In genomic region chr4:106062452-106062875, GRCh38 we compare ENCODE assay signal across 12 cellular contexts.
DNase-seq lines count a peak whose midpoint lies in the region; ATAC-seq and TF ChIP-seq lines count a peak whose summit lies in the region.
"Had no signal": no experiment of that assay in that cellular context is flagged by ENCODE, and none has a peak within 500 bp of the region (broad histone marks: within the 10 kb centered on the region; RNA-seq: fewer than 3 reads in every experiment).

No MANE protein-coding gene starts in this region.

- H2BK20ac ChIP-seq in IMR-90 (ENCODE audit: low read depth, low read length) = no peak overlapping the region

- no peak overlapping the region for H3K4ac ChIP-seq in IMR-90 (ENCODE audit: low read depth, low read length)

- H3K56ac ChIP-seq in IMR-90 (ENCODE audit: extremely low read depth, insufficient read depth, low read length) = no peak overlapping the region

- H3K36me3 ChIP-seq in IMR-90 (ENCODE audit: control insufficient read depth, insufficient read depth, low read length) = no peaks in the 10 kb centered on the region
- H3K36me3 ChIP-seq: prostate gland had no signal

- H2BK5ac ChIP-seq in IMR-90 (ENCODE audit: low read depth, low read length, poor library complexity, severe bottlenecking) = no peak overlapping the region

- H4K5ac ChIP-seq in IMR-90 (ENCODE audit: low read depth, low read length) = no peak overlapping the region

- H3K27ac Mint-ChIP-seq in activated naive CD4-positive, alpha-beta T cell treated with anti-CD3 and anti-CD28 coated beads, Interleukin-2, amount 50 U/mL, for 72 hours = no peak overlapping the region
- H3K27ac Mint-ChIP-seq: CD4-positive, alpha-beta memory T cell had no signal

- no peak for TF ChIP-seq RAD21 in IMR-90 (IDR thresholded peaks at IDR 0.05; ENCODE audit: low read length)

- dilution Hi-C loops in IMR-90 (cut with HindIII; ENCODE audit: low sequenced_read_pairs, unreplicated experiment) = no loop called here

- ATAC-seq in IMR-90 (ENCODE audit: low read depth) = peak; percentile 86
- no peak for ATAC-seq in activated naive CD4-positive, alpha-beta T cell treated with anti-CD3 and anti-CD28 coated beads, Interleukin-2, amount 50 U/mL, for 72 hours

- intact Hi-C loops in IMR-90 (cut with micrococcal nuclease) = loop anchor here (2.0 kb wide), 1 partner anchor 14 kb away; no protein-coding TSS in a partner anchor

- H3K79me1 ChIP-seq in IMR-90 (ENCODE audit: low read depth in 1 of 2, low read length in 2 of 2) = no peaks in the 10 kb centered on the region

- in situ Hi-C loops in IMR-90 (cut with MboI; ENCODE audit: low sequenced_read_pairs) = no loop called here

- H3K9ac ChIP-seq in IMR-90 (ENCODE audit: low read depth, low read length) = no peak overlapping the region

- peaks cover 2% of the 10 kb centered on the region; the same call in 1 of the 2 replicates for H3K4me1 ChIP-seq in IMR-90 (ENCODE audit: control insufficient read depth, insufficient read depth, low read length)
- H3K4me1 ChIP-seq: prostate gland had no signal

- H2BK120ac ChIP-seq in IMR-90 (ENCODE audit: low read depth, low read length) = no peak overlapping the region

- no peak overlapping the region for H4K8ac ChIP-seq in IMR-90 (ENCODE audit: low read depth in 2 of 2, low read length in 2 of 2)

- no peak overlapping the region for H2AFZ ChIP-seq in IMR-90 (replicated peaks; ENCODE audit: low read length, poor library complexity)

- no peak overlapping the region for H3K14ac ChIP-seq in IMR-90 (replicated peaks; ENCODE audit: low read depth, low read length)

- no peaks in the 10 kb centered on the region for H3K9me3 ChIP-seq in IMR-90 (ENCODE audit: control insufficient read depth, insufficient read depth, low read length)
- H3K9me3 ChIP-seq: prostate gland had no signal

- no CpG with 5 or more reads among the region's 1 CpG for WGBS in IMR-90 (ENCODE audit: extremely low coverage in 2 of 2, insufficient read length in 1 of 2), 2 experiments

- H3K36me3 Mint-ChIP-seq in activated naive CD4-positive, alpha-beta T cell treated with anti-CD3 and anti-CD28 coated beads, Interleukin-2, amount 50 U/mL, for 72 hours = peaks cover 0 to 4% of the 10 kb centered on the region in 2 donors

- H4K20me1 ChIP-seq in IMR-90 (ENCODE audit: insufficient read depth, low read length) = no peaks in the 10 kb centered on the region

- H3K4me2 ChIP-seq in IMR-90 (ENCODE audit: low read depth, low read length) = peak overlapping the region; percentile 59; the same call in 1 of the 2 replicates

- H3K9me3 Mint-ChIP-seq in activated naive CD4-positive, alpha-beta T cell treated with anti-CD3 and anti-CD28 coated beads, Interleukin-2, amount 50 U/mL, for 72 hours = peaks cover 0 to 7% of the 10 kb centered on the region in 2 donors

- H3K4me3 ChIP-seq in AG10803 (ENCODE audit: low read length) (no peak overlapping the region), IMR-90 (ENCODE audit: insufficient read depth, low read depth, low read length) (no peak overlapping the region)
- H3K4me3 ChIP-seq: prostate gland had no signal

- H4K91ac ChIP-seq in IMR-90 (ENCODE audit: insufficient read depth, low read depth, low read length) = no peak overlapping the region

- no peak for TF ChIP-seq CTCF in AG10803 (conservative IDR thresholded peaks at IDR 0.05; ENCODE audit: low read length)
- no peak for TF ChIP-seq CTCF in IMR-90 (conservative IDR thresholded peaks at IDR 0.05; ENCODE audit: low read depth, low read length)

- H3K18ac ChIP-seq in IMR-90 (ENCODE audit: low read depth, low read length) = no peak overlapping the region

- no peak overlapping the region for H2BK15ac ChIP-seq in IMR-90 (ENCODE audit: low read depth, low read length)

- DNase-seq in AG10803 (ENCODE audit: low read depth) = peak; percentile 59
- peak; percentile 70 for DNase-seq in IMR-90
- peak; percentile 83 for DNase-seq in astrocyte of the hippocampus (ENCODE audit: low read depth, low spot score)
- DNase-seq in kidney glomerular epithelial cell (lab: John Stamatoyannopoulos, UW) = peak; percentile 81
- no peak for DNase-seq in activated CD4-positive, CD25-positive, alpha-beta regulatory T cell treated with anti-CD3 and anti-CD28 coated beads, Interleukin-2, amount 50 U/mL, for 72 hours
- no peak for DNase-seq in activated naive CD4-positive, alpha-beta T cell treated with anti-CD3 and anti-CD28 coated beads, Interleukin-2, amount 50 U/mL, for 16 hours
- no peak for DNase-seq in NCI-H524 treated with DMSO at 0.1 percent for 48 hours (lab: John Stamatoyannopoulos, UW)
- DNase-seq in activated naive CD4-positive, alpha-beta T cell treated with anti-CD3 and anti-CD28 coated beads, Interleukin-2, amount 50 U/mL, for 72 hours (ENCODE audit: low spot score in 2 of 2) = no peak
- DNase-seq: activated gamma-delta T cell; CD4-positive, alpha-beta memory T cell; effector CD4-positive, alpha-beta T cell had no signal

- H3K27ac ChIP-seq in IMR-90 (ENCODE audit: insufficient read depth, low read length) = no peak overlapping the region
- H3K27ac ChIP-seq: prostate gland had no signal

- no peaks in the 10 kb centered on the region for H3K9me1 ChIP-seq in IMR-90 (ENCODE audit: insufficient read depth, low read length)

- no peak overlapping the region for H3K23ac ChIP-seq in IMR-90 (ENCODE audit: low read depth, low read length)

- no peak overlapping the region for H2AK5ac ChIP-seq in IMR-90 (ENCODE audit: low read depth, low read length)

- H3K27me3 ChIP-seq in IMR-90 (ENCODE audit: control insufficient read depth, insufficient read depth, low read length) = no peaks in the 10 kb centered on the region; the same call in 1 of the 2 replicates

- no peak overlapping the region for H2AK9ac ChIP-seq in IMR-90 (replicated peaks; ENCODE audit: low read depth, low read length, poor library complexity)

- POLR2A ChIA-PET in IMR-90 (lab: Charles Lee; ENCODE audit: unreplicated experiment) = no interaction called here

- CTCF ChIA-PET in IMR-90 (lab: Yijun Ruan, JAX) = interaction anchor here (0.6 kb wide), 1 partner anchor 22 kb away, joined by 3 read pairs; no protein-coding TSS in a partner anchor

- no peak for TF ChIP-seq POLR2A in IMR-90 (IDR thresholded peaks at IDR 0.05; ENCODE audit: low read depth, low read length)

- no TSS peak for BruUV-seq in IMR-90 (replicated peaks; lab: Mats Ljungman, UMichigan)

TF ChIP-seq in IMR-90, 13 proteins besides CTCF, POLR2A, EP300 and RAD21:
- TF ChIP-seq CHD1 (IDR thresholded peaks at IDR 0.05; ENCODE audit: low read depth, low read length) (no peak), MXI1 (IDR thresholded peaks at IDR 0.05; ENCODE audit: borderline replicate concordance, low read depth, low read length) (no peak), FOS (IDR thresholded peaks at IDR 0.05; ENCODE audit: low read depth, low read length) (no peak), RFX5 (IDR thresholded peaks at IDR 0.05; ENCODE audit: low read depth, low read length) (no peak), CEBPB (IDR thresholded peaks at IDR 0.05; ENCODE audit: low read depth, low read length) (no peak), NFE2L2 (IDR thresholded peaks at IDR 0.05; ENCODE audit: low read depth, low read length) (peak; percentile 79), BHLHE40 (IDR thresholded peaks at IDR 0.05; ENCODE audit: low read depth, low read length) (no peak), SMC3 (IDR thresholded peaks at IDR 0.05; ENCODE audit: low read depth, low read length) (no peak), MAFK (IDR thresholded peaks at IDR 0.05; ENCODE audit: low read depth, low read length) (peak; percentile 94)
- TF ChIP-seq, protein P1, sequence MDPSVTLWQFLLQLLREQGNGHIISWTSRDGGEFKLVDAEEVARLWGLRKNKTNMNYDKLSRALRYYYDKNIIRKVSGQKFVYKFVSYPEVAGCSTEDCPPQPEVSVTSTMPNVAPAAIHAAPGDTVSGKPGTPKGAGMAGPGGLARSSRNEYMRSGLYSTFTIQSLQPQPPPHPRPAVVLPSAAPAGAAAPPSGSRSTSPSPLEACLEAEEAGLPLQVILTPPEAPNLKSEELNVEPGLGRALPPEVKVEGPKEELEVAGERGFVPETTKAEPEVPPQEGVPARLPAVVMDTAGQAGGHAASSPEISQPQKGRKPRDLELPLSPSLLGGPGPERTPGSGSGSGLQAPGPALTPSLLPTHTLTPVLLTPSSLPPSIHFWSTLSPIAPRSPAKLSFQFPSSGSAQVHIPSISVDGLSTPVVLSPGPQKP (IDR thresholded peaks at IDR 0.05; ENCODE audit: borderline replicate concordance, low read depth, low read length) = no peak

Comparison
In these comparisons a context has a peak if more than half of its experiments do, and no peak if none do; other contexts are left out.
1. DNase-seq: peak in AG10803 (single experiment), IMR-90 (single experiment), astrocyte of the hippocampus (single experiment) and kidney glomerular epithelial cell (single experiment); none in activated CD4-positive, CD25-positive, alpha-beta regulatory T cell treated with anti-CD3 and anti-CD28 coated beads, Interleukin-2, amount 50 U/mL, for 72 hours (single experiment), activated naive CD4-positive, alpha-beta T cell treated with anti-CD3 and anti-CD28 coated beads, Interleukin-2, amount 50 U/mL, for 16 hours (single experiment), NCI-H524 treated with DMSO at 0.1 percent for 48 hours (single experiment) and activated naive CD4-positive, alpha-beta T cell treated with anti-CD3 and anti-CD28 coated beads, Interleukin-2, amount 50 U/mL, for 72 hours (0 of 2).